15 cellular contexts compared by ENCODE assay signal in genomic region chr12:111269688-111270087, GRCh38.
DNase-seq lines count a peak whose midpoint lies in the region; ATAC-seq and TF ChIP-seq lines count a peak whose summit lies in the region.
"Had no signal": no experiment of that assay in that cellular context is flagged by ENCODE, and none has a peak within 500 bp of the region (broad histone marks: within the 10 kb centered on the region; RNA-seq: fewer than 3 reads in every experiment).

No MANE protein-coding gene starts in this region.

- no peak overlapping the region for H2BK15ac ChIP-seq in neuronal stem cell (ENCODE audit: low read length)

- H3K9ac ChIP-seq in neuronal stem cell (ENCODE audit: low read depth, low read length, poor library complexity): no peak overlapping the region

- no peaks in the 10 kb centered on the region for H3K36me3 ChIP-seq in A673 (ENCODE audit: insufficient read depth, low read length, poor library complexity, severe bottlenecking)
- H3K36me3 ChIP-seq in neuronal stem cell (replicated peaks in 1 of 2; ENCODE audit: control insufficient read depth in 2 of 2, insufficient read depth in 2 of 2, low read length in 2 of 2): no peaks in the 10 kb centered on the region
- H3K36me3 ChIP-seq: BE2C had no signal

- H2AFZ ChIP-seq in neuronal stem cell (ENCODE audit: low read length): no peak overlapping the region
- H2AFZ ChIP-seq: GM23338 had no signal

- H3K4me3 ChIP-seq in A673 (ENCODE audit: low read depth, low read length, poor library complexity, severe bottlenecking) (no peak overlapping the region), neuronal stem cell (ENCODE audit: low read length in 2 of 2) (no peak overlapping the region)
- H3K4me3 ChIP-seq: GM23338 had no signal

- no peak overlapping the region for H3K27ac ChIP-seq in A673 (ENCODE audit: low read depth, low read length, poor library complexity, severe bottlenecking)
- H3K27ac ChIP-seq in neuronal stem cell (replicated peaks; ENCODE audit: low read length): no peak overlapping the region
- H3K27ac ChIP-seq: C4-2B had no signal

- peaks cover 7% of the 10 kb centered on the region for H3K4me1 ChIP-seq in A673 (ENCODE audit: insufficient read depth, low read length, poor library complexity, severe bottlenecking)
- peaks cover 0 to 2% of the 10 kb centered on the region in 2 donors for H3K4me1 ChIP-seq in neuronal stem cell (ENCODE audit: control insufficient read depth in 2 of 2, insufficient read depth in 1 of 2, low read depth in 1 of 2, low read length in 2 of 2)
- H3K4me1 ChIP-seq: BE2C had no signal

- peak overlapping the region; percentile 10 to 86 (median 74) for H3K27ac Mint-ChIP-seq in brain
- H3K27ac Mint-ChIP-seq: CD4-positive, alpha-beta memory T cell; GM23338; H9 had no signal

- H3K14ac ChIP-seq in neuronal stem cell (ENCODE audit: low read length): no peak overlapping the region

- no peak overlapping the region for H3K23ac ChIP-seq in neuronal stem cell (ENCODE audit: low read depth, low read length, poor library complexity)

- H3K9me3 ChIP-seq in A673 (ENCODE audit: low read depth, low read length, poor library complexity, severe bottlenecking): no peaks in the 10 kb centered on the region
- H3K9me3 ChIP-seq in neuronal stem cell (replicated peaks in 1 of 2; ENCODE audit: control insufficient read depth in 2 of 2, insufficient read depth in 1 of 2, low read depth in 1 of 2, low read length in 2 of 2): no peaks in the 10 kb centered on the region
- H3K9me3 ChIP-seq: BE2C had no signal

- TF ChIP-seq CTCF in A673 (conservative IDR thresholded peaks at IDR 0.05; ENCODE audit: low read depth, low read length) (no peak), brain (conservative IDR thresholded peaks at IDR 0.05) (no peak)

- no peaks in the 10 kb centered on the region for H3K36me3 Mint-ChIP-seq in brain
- H3K36me3 Mint-ChIP-seq: CD4-positive, alpha-beta memory T cell had no signal

- no peak overlapping the region for H4K91ac ChIP-seq in neuronal stem cell (ENCODE audit: low read depth, low read length, poor library complexity)

- peaks cover 0 to 8% (median 0%) of the 10 kb centered on the region in 5 experiments for H3K9me3 Mint-ChIP-seq in brain
- H3K9me3 Mint-ChIP-seq: CD4-positive, alpha-beta memory T cell; GM23338; H9 had no signal

- no peak for ATAC-seq in HG03159 (IDR thresholded peaks at IDR 0.05; ENCODE audit: unreplicated experiment)
- ATAC-seq: GM23338, HepG2 had no signal

- H3K4ac ChIP-seq in neuronal stem cell (ENCODE audit: low read length): no peak overlapping the region

- H2BK5ac ChIP-seq in neuronal stem cell (ENCODE audit: low read length): no peak overlapping the region

- BruUV-seq in A673 (replicated peaks; lab: Mats Ljungman, UMichigan): no TSS peak

- no peaks in the 10 kb centered on the region for H3K27me3 ChIP-seq in A673 (replicated peaks; ENCODE audit: insufficient read depth, low read depth, low read length, poor library complexity)
- H3K27me3 ChIP-seq in neuronal stem cell (ENCODE audit: control insufficient read depth in 3 of 3, insufficient read depth in 3 of 3, low read depth in 1 of 3, low read length in 3 of 3): no peaks in the 10 kb centered on the region
- H3K27me3 ChIP-seq: BE2C had no signal

- DNase-seq in NCI-H82 (lab: John Stamatoyannopoulos, UW): peak; percentile 20
- DNase-seq in NCI-H82 treated with DMSO at 0.1 percent for 48 hours (lab: John Stamatoyannopoulos, UW; ENCODE audit: unreplicated experiment): no peak
- DNase-seq in A673 (ENCODE audit: low spot score): peak; percentile 17
- DNase-seq in neuronal stem cell (ENCODE audit: low spot score): no peak
- DNase-seq in H4 (ENCODE audit: low spot score): no peak
- DNase-seq: BE2C; CD4-positive, alpha-beta memory T cell; DND-41; GDM1; H9 had no signal

- intact Hi-C loops in A673 (cut with micrococcal nuclease; ENCODE audit: unreplicated experiment): loop anchor here (5.0 kb wide), 1 partner anchor 237 kb away; the partner anchor contains the start of gene CUX2

- H2AK5ac ChIP-seq in neuronal stem cell (ENCODE audit: low read depth, low read length): no peak overlapping the region

- peaks cover 45% of the 10 kb centered on the region for H3K4me1 Mint-ChIP-seq in brain

- peak overlapping the region; percentile 35 for H3K18ac ChIP-seq in neuronal stem cell (ENCODE audit: low read length)

- H4K8ac ChIP-seq in neuronal stem cell (ENCODE audit: low read depth, low read length): no peak overlapping the region

- H3K4me3 Mint-ChIP-seq in brain: peak overlapping the region in 1 of 5 experiments; percentile 66
- H3K4me3 Mint-ChIP-seq: CD4-positive, alpha-beta memory T cell; GM23338; H9 had no signal

- no peak overlapping the region for H2BK120ac ChIP-seq in neuronal stem cell (ENCODE audit: low read depth, low read length)

- no peaks in the 10 kb centered on the region for H3K79me1 ChIP-seq in neuronal stem cell (ENCODE audit: low read depth, low read length)

- WGBS in neuronal stem cell (ENCODE audit: extremely low coverage in 2 of 2, insufficient read length in 2 of 2, insufficient replicate concordance in 1 of 2), 2 donors: no CpG with 5 or more reads among the region's 6 CpGs

- no peaks in the 10 kb centered on the region for H3K27me3 Mint-ChIP-seq in brain

- no peak overlapping the region for H3K4me2 ChIP-seq in neuronal stem cell (ENCODE audit: insufficient read depth, low read length, poor library complexity, severe bottlenecking)
- H3K4me2 ChIP-seq: GM23338 had no signal

- H2BK12ac ChIP-seq in neuronal stem cell (ENCODE audit: low read length): no peak overlapping the region

- POLR2A ChIA-PET in A673 (lab: Charles Lee; ENCODE audit: low non-redundant PET): interaction anchor here (0.5 kb wide), 1 partner anchor 541 kb away, joined by 7 read pairs; no protein-coding TSS in a partner anchor

- CTCF ChIA-PET in A673 (lab: Charles Lee): interaction anchor here (2.3 kb wide), 1 partner anchor 30 kb away, joined by 5 read pairs; no protein-coding TSS in a partner anchor

Comparison
In these comparisons a context has a peak if more than half of its experiments do, and no peak if none do; other contexts are left out.
1. DNase-seq: peak in NCI-H82 (single experiment) and A673 (single experiment); none in NCI-H82 treated with DMSO at 0.1 percent for 48 hours (single experiment), neuronal stem cell (single experiment) and H4 (single experiment).